In the genomic region with DNA sequence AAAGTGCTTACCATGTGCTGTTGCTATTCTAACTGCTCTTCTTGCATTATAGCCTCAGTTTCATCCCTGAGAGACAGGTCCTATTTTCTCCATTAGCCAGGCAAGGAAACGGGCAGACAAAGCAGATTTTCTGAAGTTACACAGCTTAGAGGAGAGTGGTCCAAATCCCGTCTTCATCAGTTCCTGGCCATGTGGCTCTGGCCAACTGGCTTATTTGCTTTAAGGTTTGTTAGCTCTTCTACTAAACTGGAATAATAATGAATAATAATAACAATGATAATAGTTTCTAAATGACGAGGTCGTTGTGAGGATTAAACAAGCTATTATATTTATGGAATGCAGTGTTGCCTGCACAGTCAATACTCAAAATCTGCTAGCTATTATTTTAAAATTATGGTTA, we compare ENCODE assay signal across 1 cellular context.
A peak's percentile ranks its signal among the peaks of the same experiment; 100 is the strongest.
TF ChIP-seq lines count a peak whose summit lies in the region.

No MANE protein-coding gene starts in this region.

TF ChIP-seq in A549, 52 proteins besides CTCF, POLR2A, EP300 and RAD21 (continued from another document):
- TF ChIP-seq, protein P1, sequence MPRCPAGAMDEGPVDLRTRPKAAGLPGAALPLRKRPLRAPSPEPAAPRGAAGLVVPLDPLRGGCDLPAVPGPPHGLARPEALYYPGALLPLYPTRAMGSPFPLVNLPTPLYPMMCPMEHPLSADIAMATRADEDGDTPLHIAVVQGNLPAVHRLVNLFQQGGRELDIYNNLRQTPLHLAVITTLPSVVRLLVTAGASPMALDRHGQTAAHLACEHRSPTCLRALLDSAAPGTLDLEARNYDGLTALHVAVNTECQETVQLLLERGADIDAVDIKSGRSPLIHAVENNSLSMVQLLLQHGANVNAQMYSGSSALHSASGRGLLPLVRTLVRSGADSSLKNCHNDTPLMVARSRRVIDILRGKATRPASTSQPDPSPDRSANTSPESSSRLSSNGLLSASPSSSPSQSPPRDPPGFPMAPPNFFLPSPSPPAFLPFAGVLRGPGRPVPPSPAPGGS (IDR thresholded peaks at IDR 0.05): no peak
- TF ChIP-seq MAFK (IDR thresholded peaks at IDR 0.05; ENCODE audit: partially characterized antibody): no peak
- no peak for TF ChIP-seq RNF2 (IDR thresholded peaks at IDR 0.05; ENCODE audit: borderline replicate concordance, low read depth)
- peak; percentile 72; the same call in 1 of the 2 replicates for TF ChIP-seq HOXA7 (CRISPR knock-in tag; IDR thresholded peaks at IDR 0.05)
- TF ChIP-seq FOXS1 (CRISPR knock-in tag; IDR thresholded peaks at IDR 0.05): no peak
- TF ChIP-seq KDM1A (IDR thresholded peaks at IDR 0.05; ENCODE audit: low read depth): no peak
- TF ChIP-seq MYC (IDR thresholded peaks at IDR 0.05; ENCODE audit: borderline replicate concordance, low read length): no peak
- no peak for TF ChIP-seq BHLHE40 (IDR thresholded peaks at IDR 0.05; ENCODE audit: low read depth, low read length)
- TF ChIP-seq HEYL (CRISPR knock-in tag; IDR thresholded peaks at IDR 0.05): 0 out of 2 replicates have a peak, but pooled peaks have one; percentile 64
- TF ChIP-seq FOSB (CRISPR knock-in tag; IDR thresholded peaks at IDR 0.05): peak; percentile 67; the same call in 1 of the 2 replicates
- TF ChIP-seq, protein P2, sequence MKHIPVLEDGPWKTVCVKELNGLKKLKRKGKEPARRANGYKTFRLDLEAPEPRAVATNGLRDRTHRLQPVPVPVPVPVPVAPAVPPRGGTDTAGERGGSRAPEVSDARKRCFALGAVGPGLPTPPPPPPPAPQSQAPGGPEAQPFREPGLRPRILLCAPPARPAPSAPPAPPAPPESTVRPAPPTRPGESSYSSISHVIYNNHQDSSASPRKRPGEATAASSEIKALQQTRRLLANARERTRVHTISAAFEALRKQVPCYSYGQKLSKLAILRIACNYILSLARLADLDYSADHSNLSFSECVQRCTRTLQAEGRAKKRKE (CRISPR knock-in tag; IDR thresholded peaks at IDR 0.05; ENCODE audit: low read depth): peak; percentile 68; the same call in 1 of the 2 replicates
- no peak for TF ChIP-seq GATA3 (IDR thresholded peaks at IDR 0.05; ENCODE audit: borderline replicate concordance)
- TF ChIP-seq KDM5A (IDR thresholded peaks at IDR 0.05): no peak
